29 cellular contexts compared by ENCODE assay signal in the genomic region with DNA sequence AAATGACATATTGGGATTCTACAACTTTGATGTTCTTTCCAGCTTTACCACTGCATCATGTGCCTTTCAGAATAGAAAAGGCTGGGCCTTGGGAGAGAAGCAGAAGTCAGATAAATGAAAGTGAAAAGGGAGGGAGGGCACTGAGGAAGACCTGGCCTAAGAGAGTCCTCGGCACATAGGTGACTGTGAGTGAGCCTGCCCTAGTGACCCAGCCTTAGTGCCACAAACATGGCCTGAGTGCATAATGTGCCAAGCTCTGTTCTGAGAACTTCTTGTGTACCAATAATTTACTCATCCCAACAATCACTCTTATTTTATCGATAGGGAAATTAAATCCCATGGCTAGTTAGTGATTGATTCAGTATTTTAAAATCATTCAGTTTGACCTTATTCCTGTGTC.
"Had no signal": no experiment of that assay in that cellular context is flagged by ENCODE, and none has a peak within 500 bp of the region (broad histone marks: within the 10 kb centered on the region; RNA-seq: fewer than 3 reads in every experiment).

No MANE protein-coding gene starts in this region.

- H3K9me3 ChIP-seq: stomach, suprapubic skin, testis, thoracic aorta, thyroid gland, tibial artery, tibial nerve, transverse colon, upper lobe of left lung, upper lobe of right lung, uterus, vagina had no signal

- H3K4me1 Mint-ChIP-seq: stimulated activated effector memory CD8-positive, alpha-beta T cell treated with anti-CD3 and anti-CD28 coated beads, Interleukin-12 subunit alpha, Interleukin-12 subunit beta, amount 100 ng/mL, for 72 hours; stimulated activated memory B cell treated with anti-CD40 and anti-IgM and Interleukin-4, amounts not matched to agents 10 μg/mL and 1 μg/mL and 100 μg/mL, for 72 hours; stimulated activated naive B cell treated with anti-CD40 and anti-IgM and Interleukin-4, amounts not matched to agents 10 μg/mL and 1 μg/mL and 100 μg/mL, for 72 hours; stimulated activated naive CD8-positive, alpha-beta T cell treated with anti-CD3 and anti-CD28 coated beads, Interleukin-15, amount 100 ng/mL, for 72 hours had no signal

- ATAC-seq: stimulated activated effector memory CD8-positive, alpha-beta T cell treated with anti-CD3 and anti-CD28 coated beads, Interleukin-12 subunit alpha, Interleukin-12 subunit beta, amount 100 ng/mL, for 72 hours; stimulated activated memory B cell treated with anti-CD40 and anti-IgM and Interleukin-4, amounts not matched to agents 10 μg/mL and 1 μg/mL and 100 μg/mL, for 72 hours; stimulated activated naive B cell treated with anti-CD40 and anti-IgM and Interleukin-4, amounts not matched to agents 10 μg/mL and 1 μg/mL and 100 μg/mL, for 72 hours; stimulated activated naive CD8-positive, alpha-beta T cell treated with anti-CD3 and anti-CD28 coated beads, Interleukin-15, amount 100 ng/mL, for 72 hours; stimulated activated naive CD8-positive, alpha-beta T cell treated with anti-CD3 and anti-CD28 coated beads, Interleukin-15, Interleukin-2, amounts not matched to agents 100 U/mL and 50 U/mL, for 24 hours; upper lobe of right lung had no signal

- DNase-seq: stimulated activated CD4-positive, alpha-beta T cell treated with anti-CD3 and anti-CD28 coated beads, Interleukin-2, amount 100 ng/mL, for 48 hours; stimulated activated CD4-positive, alpha-beta T cell treated with anti-CD3 and anti-CD28 coated beads, Interleukin-4, amount 100 ng/mL, for 1 hour; stimulated activated CD4-positive, alpha-beta T cell treated with anti-CD3 and anti-CD28 coated beads, Interleukin-4, amount 100 ng/mL, for 24 hours; stimulated activated CD4-positive, alpha-beta T cell treated with anti-CD3 and anti-CD28 coated beads, Interleukin-4, amount 100 ng/mL, for 4 hours; stimulated activated CD8-positive, alpha-beta memory T cell treated with anti-CD3 and anti-CD28 coated beads, Interleukin-4, amount 100 ng/mL, for 48 hours; stimulated activated naive B cell treated with anti-CD40 and anti-IgM and Interleukin-4, amounts not matched to agents 10 μg/mL and 1 μg/mL and 100 μg/mL, for 72 hours; stimulated activated naive CD4-positive, alpha-beta T cell; stimulated activated naive CD4-positive, alpha-beta T cell treated with Interleukin-2 at 50 U/mL for 16 hours; stimulated activated naive CD8-positive, alpha-beta T cell treated with anti-CD3 and anti-CD28 coated beads, Interleukin-15, amount 100 ng/mL, for 72 hours; stimulated activated naive CD8-positive, alpha-beta T cell treated with anti-CD3 and anti-CD28 coated beads, Interleukin-15, Interleukin-2, amounts not matched to agents 100 U/mL and 50 U/mL, for 24 hours; stomach; substantia nigra; testis; thyroid gland; tibial artery; transverse colon; trophoblast cell; upper lobe of left lung; upper lobe of right lung; uterus had no signal

- H3K27me3 ChIP-seq: stomach, suprapubic skin, testis, thyroid gland, tibial artery, tibial nerve, transverse colon, upper lobe of left lung, upper lobe of right lung, uterus, vagina had no signal

- H3K36me3 ChIP-seq: stomach, suprapubic skin, thoracic aorta, thyroid gland, tibial artery, tibial nerve, transverse colon, upper lobe of left lung, upper lobe of right lung, uterus, vagina had no signal

- H3K27me3 Mint-ChIP-seq: stimulated activated memory B cell treated with anti-CD40 and anti-IgM and Interleukin-4, amounts not matched to agents 10 μg/mL and 1 μg/mL and 100 μg/mL, for 72 hours; stimulated activated naive B cell treated with anti-CD40 and anti-IgM and Interleukin-4, amounts not matched to agents 10 μg/mL and 1 μg/mL and 100 μg/mL, for 72 hours; stimulated activated naive CD8-positive, alpha-beta T cell treated with anti-CD3 and anti-CD28 coated beads, Interleukin-15, amount 100 ng/mL, for 72 hours; stimulated activated naive CD8-positive, alpha-beta T cell treated with anti-CD3 and anti-CD28 coated beads, Interleukin-15, Interleukin-2, amounts not matched to agents 100 ng/mL and 50 ng/mL, for 24 hours; type B pancreatic cell had no signal

- FAIRE-seq: urothelium cell line had no signal

- H3K27ac Mint-ChIP-seq: stimulated activated effector memory CD8-positive, alpha-beta T cell treated with anti-CD3 and anti-CD28 coated beads, Interleukin-12 subunit alpha, Interleukin-12 subunit beta, amount 100 ng/mL, for 72 hours; stimulated activated memory B cell treated with anti-CD40 and anti-IgM and Interleukin-4, amounts not matched to agents 10 μg/mL and 1 μg/mL and 100 μg/mL, for 72 hours; stimulated activated naive B cell treated with anti-CD40 and anti-IgM and Interleukin-4, amounts not matched to agents 10 μg/mL and 1 μg/mL and 100 μg/mL, for 72 hours; stimulated activated naive CD8-positive, alpha-beta T cell treated with anti-CD3 and anti-CD28 coated beads, Interleukin-15, amount 100 ng/mL, for 72 hours; stimulated activated naive CD8-positive, alpha-beta T cell treated with anti-CD3 and anti-CD28 coated beads, Interleukin-15, Interleukin-2, amounts not matched to agents 100 ng/mL and 50 ng/mL, for 24 hours; type B pancreatic cell had no signal

- H3K9me3 Mint-ChIP-seq: stimulated activated naive B cell treated with anti-CD40 and anti-IgM and Interleukin-4, amounts not matched to agents 10 μg/mL and 1 μg/mL and 100 μg/mL, for 72 hours had no signal

- H3K27ac ChIP-seq: stomach, suprapubic skin, testis, thoracic aorta, tibial artery, tibial nerve, transverse colon, upper lobe of left lung, upper lobe of right lung, uterus, vagina had no signal

- H3K4me3 ChIP-seq: stomach, suprapubic skin, testis, thoracic aorta, thyroid gland, tibial artery, tibial nerve, transverse colon, upper lobe of left lung, upper lobe of right lung, uterus, vagina had no signal

- H3K4me1 ChIP-seq: suprapubic skin, testis, tibial artery, tibial nerve, transverse colon, upper lobe of left lung, upper lobe of right lung, uterus, vagina had no signal

- H3K36me3 Mint-ChIP-seq: stimulated activated effector memory CD8-positive, alpha-beta T cell treated with anti-CD3 and anti-CD28 coated beads, Interleukin-12 subunit alpha, Interleukin-12 subunit beta, amount 100 ng/mL, for 72 hours; stimulated activated memory B cell treated with anti-CD40 and anti-IgM and Interleukin-4, amounts not matched to agents 10 μg/mL and 1 μg/mL and 100 μg/mL, for 72 hours; stimulated activated naive B cell treated with anti-CD40 and anti-IgM and Interleukin-4, amounts not matched to agents 10 μg/mL and 1 μg/mL and 100 μg/mL, for 72 hours; type B pancreatic cell had no signal

- H3K4me3 Mint-ChIP-seq: stimulated activated effector memory CD8-positive, alpha-beta T cell treated with anti-CD3 and anti-CD28 coated beads, Interleukin-12 subunit alpha, Interleukin-12 subunit beta, amount 100 ng/mL, for 72 hours; stimulated activated memory B cell treated with anti-CD40 and anti-IgM and Interleukin-4, amounts not matched to agents 10 μg/mL and 1 μg/mL and 100 μg/mL, for 72 hours; stimulated activated naive B cell treated with anti-CD40 and anti-IgM and Interleukin-4, amounts not matched to agents 10 μg/mL and 1 μg/mL and 100 μg/mL, for 72 hours; stimulated activated naive CD8-positive, alpha-beta T cell treated with anti-CD3 and anti-CD28 coated beads, Interleukin-15, amount 100 ng/mL, for 72 hours; stimulated activated naive CD8-positive, alpha-beta T cell treated with anti-CD3 and anti-CD28 coated beads, Interleukin-15, Interleukin-2, amounts not matched to agents 100 ng/mL and 50 ng/mL, for 24 hours; type B pancreatic cell had no signal
